Comparison of ENCODE assay signal across 20 cellular contexts in genomic region chr22:24414523-24414922, GRCh38. TPM values are rescaled to one million over a fixed set of nuclear protein-coding genes. Genes with fewer than 3 reads are reported as not detected.
DNase-seq lines count a peak whose midpoint lies in the region; ATAC-seq, FAIRE-seq and TF ChIP-seq lines count a peak whose summit lies in the region.
"Had no signal": no experiment of that assay in that cellular context is flagged by ENCODE, and none has a peak within 500 bp of the region (broad histone marks: within the 10 kb centered on the region; RNA-seq: fewer than 3 reads in every experiment).

No MANE protein-coding gene starts in this region.

- SMC1A ChIA-PET in GM12878 (lab: Charles Lee; ENCODE audit: uncharacterized antibody, unreplicated experiment): no interaction called here

- 97% methylated on average over 21 of the region's 21 CpGs for WGBS in GM12878 (ENCODE audit: insufficient coverage, insufficient replicate concordance, low lambda C conversion rate, missing lambda C conversion rate)
- 92 to 94% methylated on average over 21 of the region's 21 CpGs for WGBS in sigmoid colon, 2 donors

- H3K9me3 ChIP-seq in cardiac muscle cell (ENCODE audit: low read depth) (no peaks in the 10 kb centered on the region), right atrium auricular region (no peaks in the 10 kb centered on the region), GM12878 (replicated peaks; ENCODE audit: control insufficient read depth, insufficient read depth, low read length) (no peaks in the 10 kb centered on the region), lower lobe of right lung (no peaks in the 10 kb centered on the region), sigmoid colon (no peaks in the 10 kb centered on the region)
- H3K9me3 ChIP-seq: A549 had no signal

- no peak overlapping the region for H2AFZ ChIP-seq in GM12878 (ENCODE audit: control insufficient read depth, low read depth, low read length)

- peaks cover 27% of the 10 kb centered on the region for H3K36me3 ChIP-seq in cardiac muscle cell
- peaks cover 52% of the 10 kb centered on the region for H3K36me3 ChIP-seq in right atrium auricular region
- H3K36me3 ChIP-seq in GM12878 (ENCODE audit: control insufficient read depth in 2 of 2, insufficient read depth in 2 of 2, low read length in 1 of 2): peaks cover 4 to 18% of the 10 kb centered on the region in 2 experiments; a peak in 3 of 4 replicates
- H3K36me3 ChIP-seq in lower lobe of right lung: peaks cover 63% of the 10 kb centered on the region
- H3K36me3 ChIP-seq in sigmoid colon: peaks cover 0 to 57% (median 28%) of the 10 kb centered on the region in 4 donors

- no peaks in the 10 kb centered on the region for H3K79me2 ChIP-seq in GM12878 (ENCODE audit: control insufficient read depth, insufficient read depth, low read length)

- TSS peak; percentile 20 for BruUV-seq in GM12878 (replicated peaks; lab: Mats Ljungman, UMichigan)

- no peak for TF ChIP-seq RAD21 in GM12878 (IDR thresholded peaks at IDR 0.05; ENCODE audit: insufficient read depth, low read depth, low read length)

- FAIRE-seq in GM12878 (lab: Jason Lieb, UNC): no peak
- FAIRE-seq: A549 had no signal

- intact Hi-C loops in GM12878 (cut with micrococcal nuclease; ENCODE audit: unreplicated experiment): no loop called here
- intact Hi-C loops in lower lobe of right lung (cut with DNase I): no loop called here
- intact Hi-C loops in sigmoid colon (cut with DNase I): no loop called here

- TF ChIP-seq EP300 in GM12878 (IDR thresholded peaks at IDR 0.05; ENCODE audit: borderline replicate concordance in 1 of 2, control insufficient read depth in 1 of 2, low read depth in 2 of 2, low read length in 2 of 2) (no peak), sigmoid colon (IDR thresholded peaks at IDR 0.05) (no peak)

- DNase-seq in cardiac muscle cell (ENCODE audit: low read depth in 1 of 2, low spot score in 1 of 2): no peak
- no peak for DNase-seq in right atrium auricular region (ENCODE audit: low spot score)
- no peak for DNase-seq in GM12878 (ENCODE audit: low read depth, low spot score)
- DNase-seq in lower lobe of right lung: no peak
- peak; percentile 46 for DNase-seq in sigmoid colon
- no peak for DNase-seq in LoVo (ENCODE audit: low spot score)
- DNase-seq in stimulated activated naive CD4-positive, alpha-beta T cell treated with Interleukin-2 at 50 U/mL for 16 hours (lab: John Stamatoyannopoulos, UW): no peak
- DNase-seq: DMS53, GDM1, KG1, NCI-H1092 treated with DMSO at 0.1 percent for 48 hours, NCI-H1436 treated with DMSO at 0.1 percent for 48 hours, NCI-H2029, NCI-H345, NCI-H524 treated with DMSO at 0.1 percent for 48 hours, NCI-H82, SHP77 had no signal

- H3K27me3 ChIP-seq in cardiac muscle cell (no peaks in the 10 kb centered on the region), right atrium auricular region (no peaks in the 10 kb centered on the region), GM12878 (replicated peaks in 1 of 2; ENCODE audit: control insufficient read depth in 2 of 2, insufficient read depth in 2 of 2, low read length in 1 of 2) (no peaks in the 10 kb centered on the region), lower lobe of right lung (ENCODE audit: low read depth) (no peaks in the 10 kb centered on the region), sigmoid colon (no peaks in the 10 kb centered on the region)

- in situ Hi-C loops in GM12878 (cut with MboI): no loop called here

- H3K4me2 ChIP-seq in GM12878 (ENCODE audit: control insufficient read depth, insufficient read depth): no peak overlapping the region
- H3K4me2 ChIP-seq: A549 had no signal

- TF ChIP-seq POLR2A in GM12878 (IDR thresholded peaks at IDR 0.05; ENCODE audit: low read depth, low read length): no peak
- no peak for TF ChIP-seq POLR2A in sigmoid colon (IDR thresholded peaks at IDR 0.05)

- H3K27ac ChIP-seq in cardiac muscle cell (peak overlapping the region; percentile 34), right atrium auricular region (no peak overlapping the region), GM12878 (ENCODE audit: control insufficient read depth, insufficient read depth) (no peak overlapping the region), lower lobe of right lung (peak overlapping the region; percentile 21), sigmoid colon (no peak overlapping the region)
- H3K27ac ChIP-seq: A549 had no signal

- no peaks in the 10 kb centered on the region for H3K4me1 ChIP-seq in cardiac muscle cell (ENCODE audit: low read depth)
- H3K4me1 ChIP-seq in right atrium auricular region: peaks cover 0 to 4% of the 10 kb centered on the region in 2 donors
- H3K4me1 ChIP-seq in GM12878 (ENCODE audit: control insufficient read depth, insufficient read depth, low read length): peaks cover 10% of the 10 kb centered on the region
- peaks cover 2% of the 10 kb centered on the region for H3K4me1 ChIP-seq in lower lobe of right lung
- no peaks in the 10 kb centered on the region for H3K4me1 ChIP-seq in sigmoid colon

- ATAC-seq in GM12878 (no peak), lower lobe of right lung (no peak), HG02763 (IDR thresholded peaks at IDR 0.05; ENCODE audit: unreplicated experiment) (no peak)
- ATAC-seq: A549, Panc1 had no signal

- POLR2A ChIA-PET in GM12878 (lab: Charles Lee): no interaction called here

- H3K9ac ChIP-seq in GM12878 (ENCODE audit: control insufficient read depth, insufficient read depth, low read length): no peak overlapping the region

- TF ChIP-seq CTCF in cardiac muscle cell (IDR thresholded peaks at IDR 0.05; ENCODE audit: low read depth, low read length): no peak
- no peak for TF ChIP-seq CTCF in right atrium auricular region (IDR thresholded peaks at IDR 0.05)
- TF ChIP-seq CTCF in GM12878 (IDR thresholded peaks at IDR 0.05 in 2 of 3, conservative IDR thresholded peaks at IDR 0.05 in 1 of 3; ENCODE audit: control insufficient read depth in 2 of 3, extremely low read depth in 1 of 3, insufficient read depth in 1 of 3, low read depth in 3 of 3, low read length in 3 of 3): no peak
- no peak for TF ChIP-seq CTCF in lower lobe of right lung (IDR thresholded peaks at IDR 0.05)
- TF ChIP-seq CTCF in sigmoid colon (IDR thresholded peaks at IDR 0.05): no peak

- H3K4me3 ChIP-seq in cardiac muscle cell (no peak overlapping the region), right atrium auricular region (no peak overlapping the region), GM12878 (no peak overlapping the region), lower lobe of right lung (no peak overlapping the region), sigmoid colon (no peak overlapping the region)
- H3K4me3 ChIP-seq: A549 had no signal

- RAD21 ChIA-PET in GM12878 (lab: Charles Lee; ENCODE audit: unreplicated experiment): no interaction called here

- H4K20me1 ChIP-seq in GM12878 (ENCODE audit: control insufficient read depth, insufficient read depth): no peaks in the 10 kb centered on the region

- CTCF ChIA-PET in GM12878 (lab: Yijun Ruan, JAX): interaction anchor here (0.9 kb wide), 1 partner anchor 12 kb away, joined by 3 read pairs; no protein-coding TSS in a partner anchor

TF ChIP-seq in GM12878, 131 proteins besides CTCF, POLR2A, EP300 and RAD21 (continues in another document):
- no peak for TF ChIP-seq JUND (IDR thresholded peaks at IDR 0.05; ENCODE audit: low read depth, low read length)
- TF ChIP-seq NBN (IDR thresholded peaks at IDR 0.05): no peak

RNA-seq across cellular contexts. Expression of gene ADORA2A, which starts 12.9 kb away (rescaled TPM):
- 9.1 and 13.7 TPM in 2 replicates for total RNA-seq in cardiac muscle cell
- polyA plus RNA-seq in cardiac muscle cell: 4.0 and 5.9 TPM in 2 replicates
- 1 to 10 TPM; 5.9 to 7.1 TPM for total RNA-seq in right atrium auricular region
- total RNA-seq in GM12878 (2013; cell fraction: nucleolus; rRNA removed): 55.4 and 60.9 TPM in 2 replicates
- 27.4 and 28.5 TPM in 2 replicates for total RNA-seq in GM12878 (2014; rRNA removed)
- total RNA-seq in GM12878 (2014; rRNA removed; fragmentation: Illumina TruSeq; extraction: Trizol): 10.5 and 10.9 TPM in 2 replicates
- 22.9 and 23.6 TPM in 2 replicates for total RNA-seq in GM12878 (2021)
- 9.5 TPM for polyA plus RNA-seq in GM12878 (2011; ENCODE audit: low read depth)
- 16.2 and 31.2 TPM in 2 replicates for polyA plus RNA-seq in GM12878 (2011; rRNA removed)
- polyA plus RNA-seq in GM12878 (2011; cell fraction: cytosol; rRNA removed): 49.3 and 77.4 TPM in 2 replicates
- 45.4 and 47.1 TPM in 2 replicates for polyA plus RNA-seq in GM12878 (2011; cell fraction: nucleus; rRNA removed)
- 22.8 and 28.8 TPM in 2 replicates for polyA plus RNA-seq in GM12878 (2012)
- 4.6 and 15.9 TPM in 2 replicates for polyA plus RNA-seq in GM12878 (2014; fragmentation: Illumina TruSeq; extraction: Trizol)
- 1 to 10 TPM in 1 of 2 experiments, under 1 TPM in 1; 0.69 to 1.6 TPM for polyA plus RNA-seq in GM12878 (2014; fragmentation: Nextera tagmentation; extraction: Ambion mirVana)
- polyA plus RNA-seq in GM12878 (2014; rRNA removed): 29.6 and 30.5 TPM in 2 replicates
- 10 to 100 TPM; 15.8 to 20.6 TPM for polyA plus RNA-seq in GM12878 (2016; fragmentation: Nextera tagmentation; extraction: Ambion mirVana)
- 38.3 and 56.7 TPM in 2 replicates for polyA minus RNA-seq in GM12878 (2011; rRNA and poly(A)+ RNA removed)
- 11.3 and 12.3 TPM in 2 replicates for polyA minus RNA-seq in GM12878 (2011; cell fraction: cytosol; rRNA and poly(A)+ RNA removed)
- polyA minus RNA-seq in GM12878 (2011; cell fraction: nucleus; rRNA and poly(A)+ RNA removed): 15.4 and 23.7 TPM in 2 replicates
- total RNA-seq in lower lobe of right lung: 16.0 TPM
- 1 to 10 TPM; 2.1 to 5.3 (median 3.3) TPM for total RNA-seq in sigmoid colon
- polyA plus RNA-seq in sigmoid colon: 1 to 10 TPM; 1.2 to 9.3 (median 1.8) TPM

Comparison
In these comparisons a context has a peak if more than half of its experiments do, and no peak if none do; other contexts are left out.
1. H3K27ac ChIP-seq: peak in cardiac muscle cell (single experiment) and lower lobe of right lung (single experiment); none in right atrium auricular region (0 of 2), GM12878 (single experiment) and sigmoid colon (0 of 4).